ENCODE assay signal across 1 cellular context in the genomic region with DNA sequence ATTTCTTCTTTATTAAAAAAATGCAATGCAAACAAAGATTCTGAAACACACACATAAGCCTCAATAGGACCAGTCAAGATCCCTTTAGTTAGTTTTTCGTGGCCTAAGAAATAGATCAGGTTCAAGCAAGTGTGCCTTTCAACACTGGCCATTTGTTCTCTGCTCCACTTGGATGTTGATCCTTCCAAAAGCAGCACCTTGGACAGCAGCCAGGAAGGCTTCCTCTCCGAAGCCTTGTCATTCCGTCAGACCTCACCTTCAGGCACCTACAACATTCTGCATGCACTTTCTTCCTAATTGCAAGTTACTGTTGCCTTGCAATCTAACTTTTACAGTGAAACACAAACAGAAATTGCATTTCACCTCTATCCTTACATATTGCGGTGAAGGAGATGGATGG.
TF ChIP-seq lines count a peak whose summit lies in the region.

No MANE protein-coding gene starts in this region.

TF ChIP-seq in WTC11, 78 proteins besides CTCF, POLR2A, EP300 and RAD21 (continued from another document and continues in another):
- TF ChIP-seq, protein P1, sequence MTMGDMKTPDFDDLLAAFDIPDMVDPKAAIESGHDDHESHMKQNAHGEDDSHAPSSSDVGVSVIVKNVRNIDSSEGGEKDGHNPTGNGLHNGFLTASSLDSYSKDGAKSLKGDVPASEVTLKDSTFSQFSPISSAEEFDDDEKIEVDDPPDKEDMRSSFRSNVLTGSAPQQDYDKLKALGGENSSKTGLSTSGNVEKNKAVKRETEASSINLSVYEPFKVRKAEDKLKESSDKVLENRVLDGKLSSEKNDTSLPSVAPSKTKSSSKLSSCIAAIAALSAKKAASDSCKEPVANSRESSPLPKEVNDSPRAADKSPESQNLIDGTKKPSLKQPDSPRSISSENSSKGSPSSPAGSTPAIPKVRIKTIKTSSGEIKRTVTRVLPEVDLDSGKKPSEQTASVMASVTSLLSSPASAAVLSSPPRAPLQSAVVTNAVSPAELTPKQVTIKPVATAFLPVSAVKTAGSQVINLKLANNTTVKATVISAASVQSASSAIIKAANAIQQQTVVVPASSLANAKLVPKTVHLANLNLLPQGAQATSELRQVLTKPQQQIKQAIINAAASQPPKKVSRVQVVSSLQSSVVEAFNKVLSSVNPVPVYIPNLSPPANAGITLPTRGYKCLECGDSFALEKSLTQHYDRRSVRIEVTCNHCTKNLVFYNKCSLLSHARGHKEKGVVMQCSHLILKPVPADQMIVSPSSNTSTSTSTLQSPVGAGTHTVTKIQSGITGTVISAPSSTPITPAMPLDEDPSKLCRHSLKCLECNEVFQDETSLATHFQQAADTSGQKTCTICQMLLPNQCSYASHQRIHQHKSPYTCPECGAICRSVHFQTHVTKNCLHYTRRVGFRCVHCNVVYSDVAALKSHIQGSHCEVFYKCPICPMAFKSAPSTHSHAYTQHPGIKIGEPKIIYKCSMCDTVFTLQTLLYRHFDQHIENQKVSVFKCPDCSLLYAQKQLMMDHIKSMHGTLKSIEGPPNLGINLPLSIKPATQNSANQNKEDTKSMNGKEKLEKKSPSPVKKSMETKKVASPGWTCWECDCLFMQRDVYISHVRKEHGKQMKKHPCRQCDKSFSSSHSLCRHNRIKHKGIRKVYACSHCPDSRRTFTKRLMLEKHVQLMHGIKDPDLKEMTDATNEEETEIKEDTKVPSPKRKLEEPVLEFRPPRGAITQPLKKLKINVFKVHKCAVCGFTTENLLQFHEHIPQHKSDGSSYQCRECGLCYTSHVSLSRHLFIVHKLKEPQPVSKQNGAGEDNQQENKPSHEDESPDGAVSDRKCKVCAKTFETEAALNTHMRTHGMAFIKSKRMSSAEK (CRISPR knock-in tag; IDR thresholded peaks at IDR 0.05; ENCODE audit: borderline replicate concordance) = no peak
- TF ChIP-seq NR3C1 (CRISPR knock-in tag; conservative IDR thresholded peaks at IDR 0.05; ENCODE audit: low read depth) (no peak), ESRRA (CRISPR knock-in tag; IDR thresholded peaks at IDR 0.05; ENCODE audit: borderline replicate concordance) (no peak; the same call in 1 of the 2 replicates), CREM (CRISPR knock-in tag; IDR thresholded peaks at IDR 0.05) (no peak), EMX1 (CRISPR knock-in tag; IDR thresholded peaks at IDR 0.05) (no peak), NR1H2 (CRISPR knock-in tag; IDR thresholded peaks at IDR 0.05) (no peak), GTF2I (CRISPR knock-in tag; conservative IDR thresholded peaks at IDR 0.05) (no peak), ZBTB21 (CRISPR knock-in tag; IDR thresholded peaks at IDR 0.05; ENCODE audit: borderline replicate concordance) (0 out of 2 replicates have a peak, but pooled peaks have one; percentile 62), FOXK1 (CRISPR knock-in tag; IDR thresholded peaks at IDR 0.05) (peak; percentile 90), GRHL2 (CRISPR knock-in tag; IDR thresholded peaks at IDR 0.05; ENCODE audit: insufficient replicate concordance, severe bottlenecking) (no peak), PRRX2 (CRISPR knock-in tag; IDR thresholded peaks at IDR 0.05) (no peak), ZNF416 (CRISPR knock-in tag; IDR thresholded peaks at IDR 0.05) (no peak), ZNF121 (CRISPR knock-in tag; IDR thresholded peaks at IDR 0.05) (0 out of 2 replicates have a peak, but pooled peaks have one; percentile 19)
- TF ChIP-seq, protein P2, sequence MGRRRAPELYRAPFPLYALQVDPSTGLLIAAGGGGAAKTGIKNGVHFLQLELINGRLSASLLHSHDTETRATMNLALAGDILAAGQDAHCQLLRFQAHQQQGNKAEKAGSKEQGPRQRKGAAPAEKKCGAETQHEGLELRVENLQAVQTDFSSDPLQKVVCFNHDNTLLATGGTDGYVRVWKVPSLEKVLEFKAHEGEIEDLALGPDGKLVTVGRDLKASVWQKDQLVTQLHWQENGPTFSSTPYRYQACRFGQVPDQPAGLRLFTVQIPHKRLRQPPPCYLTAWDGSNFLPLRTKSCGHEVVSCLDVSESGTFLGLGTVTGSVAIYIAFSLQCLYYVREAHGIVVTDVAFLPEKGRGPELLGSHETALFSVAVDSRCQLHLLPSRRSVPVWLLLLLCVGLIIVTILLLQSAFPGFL (CRISPR knock-in tag; IDR thresholded peaks at IDR 0.05; ENCODE audit: borderline replicate concordance) = peak; percentile 46; the same call in 1 of the 2 replicates
- TF ChIP-seq, protein P3, sequence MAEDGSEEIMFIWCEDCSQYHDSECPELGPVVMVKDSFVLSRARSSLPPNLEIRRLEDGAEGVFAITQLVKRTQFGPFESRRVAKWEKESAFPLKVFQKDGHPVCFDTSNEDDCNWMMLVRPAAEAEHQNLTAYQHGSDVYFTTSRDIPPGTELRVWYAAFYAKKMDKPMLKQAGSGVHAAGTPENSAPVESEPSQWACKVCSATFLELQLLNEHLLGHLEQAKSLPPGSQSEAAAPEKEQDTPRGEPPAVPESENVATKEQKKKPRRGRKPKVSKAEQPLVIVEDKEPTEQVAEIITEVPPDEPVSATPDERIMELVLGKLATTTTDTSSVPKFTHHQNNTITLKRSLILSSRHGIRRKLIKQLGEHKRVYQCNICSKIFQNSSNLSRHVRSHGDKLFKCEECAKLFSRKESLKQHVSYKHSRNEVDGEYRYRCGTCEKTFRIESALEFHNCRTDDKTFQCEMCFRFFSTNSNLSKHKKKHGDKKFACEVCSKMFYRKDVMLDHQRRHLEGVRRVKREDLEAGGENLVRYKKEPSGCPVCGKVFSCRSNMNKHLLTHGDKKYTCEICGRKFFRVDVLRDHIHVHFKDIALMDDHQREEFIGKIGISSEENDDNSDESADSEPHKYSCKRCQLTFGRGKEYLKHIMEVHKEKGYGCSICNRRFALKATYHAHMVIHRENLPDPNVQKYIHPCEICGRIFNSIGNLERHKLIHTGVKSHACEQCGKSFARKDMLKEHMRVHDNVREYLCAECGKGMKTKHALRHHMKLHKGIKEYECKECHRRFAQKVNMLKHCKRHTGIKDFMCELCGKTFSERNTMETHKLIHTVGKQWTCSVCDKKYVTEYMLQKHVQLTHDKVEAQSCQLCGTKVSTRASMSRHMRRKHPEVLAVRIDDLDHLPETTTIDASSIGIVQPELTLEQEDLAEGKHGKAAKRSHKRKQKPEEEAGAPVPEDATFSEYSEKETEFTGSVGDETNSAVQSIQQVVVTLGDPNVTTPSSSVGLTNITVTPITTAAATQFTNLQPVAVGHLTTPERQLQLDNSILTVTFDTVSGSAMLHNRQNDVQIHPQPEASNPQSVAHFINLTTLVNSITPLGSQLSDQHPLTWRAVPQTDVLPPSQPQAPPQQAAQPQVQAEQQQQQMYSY (CRISPR knock-in tag; IDR thresholded peaks at IDR 0.05) = no peak
- TF ChIP-seq, protein P4, sequence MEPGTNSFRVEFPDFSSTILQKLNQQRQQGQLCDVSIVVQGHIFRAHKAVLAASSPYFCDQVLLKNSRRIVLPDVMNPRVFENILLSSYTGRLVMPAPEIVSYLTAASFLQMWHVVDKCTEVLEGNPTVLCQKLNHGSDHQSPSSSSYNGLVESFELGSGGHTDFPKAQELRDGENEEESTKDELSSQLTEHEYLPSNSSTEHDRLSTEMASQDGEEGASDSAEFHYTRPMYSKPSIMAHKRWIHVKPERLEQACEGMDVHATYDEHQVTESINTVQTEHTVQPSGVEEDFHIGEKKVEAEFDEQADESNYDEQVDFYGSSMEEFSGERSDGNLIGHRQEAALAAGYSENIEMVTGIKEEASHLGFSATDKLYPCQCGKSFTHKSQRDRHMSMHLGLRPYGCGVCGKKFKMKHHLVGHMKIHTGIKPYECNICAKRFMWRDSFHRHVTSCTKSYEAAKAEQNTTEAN (CRISPR knock-in tag; IDR thresholded peaks at IDR 0.05) = no peak; the same call in 1 of the 2 replicates
- TF ChIP-seq, protein P5, sequence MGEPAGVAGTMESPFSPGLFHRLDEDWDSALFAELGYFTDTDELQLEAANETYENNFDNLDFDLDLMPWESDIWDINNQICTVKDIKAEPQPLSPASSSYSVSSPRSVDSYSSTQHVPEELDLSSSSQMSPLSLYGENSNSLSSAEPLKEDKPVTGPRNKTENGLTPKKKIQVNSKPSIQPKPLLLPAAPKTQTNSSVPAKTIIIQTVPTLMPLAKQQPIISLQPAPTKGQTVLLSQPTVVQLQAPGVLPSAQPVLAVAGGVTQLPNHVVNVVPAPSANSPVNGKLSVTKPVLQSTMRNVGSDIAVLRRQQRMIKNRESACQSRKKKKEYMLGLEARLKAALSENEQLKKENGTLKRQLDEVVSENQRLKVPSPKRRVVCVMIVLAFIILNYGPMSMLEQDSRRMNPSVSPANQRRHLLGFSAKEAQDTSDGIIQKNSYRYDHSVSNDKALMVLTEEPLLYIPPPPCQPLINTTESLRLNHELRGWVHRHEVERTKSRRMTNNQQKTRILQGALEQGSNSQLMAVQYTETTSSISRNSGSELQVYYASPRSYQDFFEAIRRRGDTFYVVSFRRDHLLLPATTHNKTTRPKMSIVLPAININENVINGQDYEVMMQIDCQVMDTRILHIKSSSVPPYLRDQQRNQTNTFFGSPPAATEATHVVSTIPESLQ (CRISPR knock-in tag; IDR thresholded peaks at IDR 0.05) = no peak
- TF ChIP-seq, protein P6, sequence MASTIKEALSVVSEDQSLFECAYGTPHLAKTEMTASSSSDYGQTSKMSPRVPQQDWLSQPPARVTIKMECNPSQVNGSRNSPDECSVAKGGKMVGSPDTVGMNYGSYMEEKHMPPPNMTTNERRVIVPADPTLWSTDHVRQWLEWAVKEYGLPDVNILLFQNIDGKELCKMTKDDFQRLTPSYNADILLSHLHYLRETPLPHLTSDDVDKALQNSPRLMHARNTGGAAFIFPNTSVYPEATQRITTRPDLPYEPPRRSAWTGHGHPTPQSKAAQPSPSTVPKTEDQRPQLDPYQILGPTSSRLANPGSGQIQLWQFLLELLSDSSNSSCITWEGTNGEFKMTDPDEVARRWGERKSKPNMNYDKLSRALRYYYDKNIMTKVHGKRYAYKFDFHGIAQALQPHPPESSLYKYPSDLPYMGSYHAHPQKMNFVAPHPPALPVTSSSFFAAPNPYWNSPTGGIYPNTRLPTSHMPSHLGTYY (CRISPR knock-in tag; IDR thresholded peaks at IDR 0.05) = no peak
- TF ChIP-seq, protein P7, sequence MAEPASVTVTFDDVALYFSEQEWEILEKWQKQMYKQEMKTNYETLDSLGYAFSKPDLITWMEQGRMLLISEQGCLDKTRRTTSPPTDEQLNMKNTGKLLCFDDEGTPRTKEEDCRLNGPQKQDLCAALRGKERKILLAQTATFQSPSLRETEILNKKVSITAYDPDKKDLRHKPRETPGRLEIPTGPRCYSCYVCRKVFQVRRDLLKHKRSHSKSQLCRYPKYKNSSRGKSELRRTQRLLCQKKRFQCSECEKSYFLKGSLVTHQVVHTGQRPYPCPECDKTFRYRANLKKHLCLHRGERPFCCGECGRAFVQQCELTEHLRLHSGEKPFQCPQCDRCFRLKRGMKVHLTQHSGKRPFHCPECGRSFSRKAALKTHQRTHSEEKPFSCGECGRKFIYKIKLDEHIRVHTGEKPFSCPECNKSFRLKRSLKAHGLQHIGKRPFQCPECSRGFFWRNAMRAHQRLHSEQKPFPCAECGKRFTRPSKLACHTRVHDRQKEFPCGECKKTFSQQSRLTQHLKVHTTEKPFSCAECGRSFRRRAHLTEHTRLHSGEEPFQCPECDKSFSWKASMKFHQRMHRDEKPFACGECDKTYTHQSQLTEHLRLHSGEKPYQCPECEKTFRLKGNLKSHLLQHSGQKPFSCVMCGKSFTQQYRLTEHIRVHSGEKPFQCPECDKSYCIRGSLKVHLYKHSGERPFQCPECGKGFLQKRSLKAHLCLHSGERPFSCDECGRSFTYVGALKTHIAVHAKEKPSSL (CRISPR knock-in tag; conservative IDR thresholded peaks at IDR 0.05) = no peak
- TF ChIP-seq, protein P8, sequence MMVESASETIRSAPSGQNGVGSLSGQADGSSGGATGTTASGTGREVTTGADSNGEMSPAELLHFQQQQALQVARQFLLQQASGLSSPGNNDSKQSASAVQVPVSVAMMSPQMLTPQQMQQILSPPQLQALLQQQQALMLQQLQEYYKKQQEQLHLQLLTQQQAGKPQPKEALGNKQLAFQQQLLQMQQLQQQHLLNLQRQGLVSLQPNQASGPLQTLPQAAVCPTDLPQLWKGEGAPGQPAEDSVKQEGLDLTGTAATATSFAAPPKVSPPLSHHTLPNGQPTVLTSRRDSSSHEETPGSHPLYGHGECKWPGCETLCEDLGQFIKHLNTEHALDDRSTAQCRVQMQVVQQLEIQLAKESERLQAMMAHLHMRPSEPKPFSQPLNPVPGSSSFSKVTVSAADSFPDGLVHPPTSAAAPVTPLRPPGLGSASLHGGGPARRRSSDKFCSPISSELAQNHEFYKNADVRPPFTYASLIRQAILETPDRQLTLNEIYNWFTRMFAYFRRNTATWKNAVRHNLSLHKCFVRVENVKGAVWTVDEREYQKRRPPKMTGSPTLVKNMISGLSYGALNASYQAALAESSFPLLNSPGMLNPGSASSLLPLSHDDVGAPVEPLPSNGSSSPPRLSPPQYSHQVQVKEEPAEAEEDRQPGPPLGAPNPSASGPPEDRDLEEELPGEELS (CRISPR knock-in tag; IDR thresholded peaks at IDR 0.05) = peak; percentile 80
- TF ChIP-seq, protein P9, sequence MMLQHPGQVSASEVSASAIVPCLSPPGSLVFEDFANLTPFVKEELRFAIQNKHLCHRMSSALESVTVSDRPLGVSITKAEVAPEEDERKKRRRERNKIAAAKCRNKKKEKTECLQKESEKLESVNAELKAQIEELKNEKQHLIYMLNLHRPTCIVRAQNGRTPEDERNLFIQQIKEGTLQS (CRISPR knock-in tag; conservative IDR thresholded peaks at IDR 0.05) = no peak
- TF ChIP-seq, protein P10, sequence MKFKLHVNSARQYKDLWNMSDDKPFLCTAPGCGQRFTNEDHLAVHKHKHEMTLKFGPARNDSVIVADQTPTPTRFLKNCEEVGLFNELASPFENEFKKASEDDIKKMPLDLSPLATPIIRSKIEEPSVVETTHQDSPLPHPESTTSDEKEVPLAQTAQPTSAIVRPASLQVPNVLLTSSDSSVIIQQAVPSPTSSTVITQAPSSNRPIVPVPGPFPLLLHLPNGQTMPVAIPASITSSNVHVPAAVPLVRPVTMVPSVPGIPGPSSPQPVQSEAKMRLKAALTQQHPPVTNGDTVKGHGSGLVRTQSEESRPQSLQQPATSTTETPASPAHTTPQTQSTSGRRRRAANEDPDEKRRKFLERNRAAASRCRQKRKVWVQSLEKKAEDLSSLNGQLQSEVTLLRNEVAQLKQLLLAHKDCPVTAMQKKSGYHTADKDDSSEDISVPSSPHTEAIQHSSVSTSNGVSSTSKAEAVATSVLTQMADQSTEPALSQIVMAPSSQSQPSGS (CRISPR knock-in tag; IDR thresholded peaks at IDR 0.05; ENCODE audit: borderline replicate concordance, low read depth) = no peak
- TF ChIP-seq, protein P11, sequence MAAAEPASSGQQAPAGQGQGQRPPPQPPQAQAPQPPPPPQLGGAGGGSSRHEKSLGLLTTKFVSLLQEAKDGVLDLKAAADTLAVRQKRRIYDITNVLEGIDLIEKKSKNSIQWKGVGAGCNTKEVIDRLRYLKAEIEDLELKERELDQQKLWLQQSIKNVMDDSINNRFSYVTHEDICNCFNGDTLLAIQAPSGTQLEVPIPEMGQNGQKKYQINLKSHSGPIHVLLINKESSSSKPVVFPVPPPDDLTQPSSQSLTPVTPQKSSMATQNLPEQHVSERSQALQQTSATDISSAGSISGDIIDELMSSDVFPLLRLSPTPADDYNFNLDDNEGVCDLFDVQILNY (CRISPR knock-in tag; IDR thresholded peaks at IDR 0.05) = no peak
- TF ChIP-seq, protein P12, sequence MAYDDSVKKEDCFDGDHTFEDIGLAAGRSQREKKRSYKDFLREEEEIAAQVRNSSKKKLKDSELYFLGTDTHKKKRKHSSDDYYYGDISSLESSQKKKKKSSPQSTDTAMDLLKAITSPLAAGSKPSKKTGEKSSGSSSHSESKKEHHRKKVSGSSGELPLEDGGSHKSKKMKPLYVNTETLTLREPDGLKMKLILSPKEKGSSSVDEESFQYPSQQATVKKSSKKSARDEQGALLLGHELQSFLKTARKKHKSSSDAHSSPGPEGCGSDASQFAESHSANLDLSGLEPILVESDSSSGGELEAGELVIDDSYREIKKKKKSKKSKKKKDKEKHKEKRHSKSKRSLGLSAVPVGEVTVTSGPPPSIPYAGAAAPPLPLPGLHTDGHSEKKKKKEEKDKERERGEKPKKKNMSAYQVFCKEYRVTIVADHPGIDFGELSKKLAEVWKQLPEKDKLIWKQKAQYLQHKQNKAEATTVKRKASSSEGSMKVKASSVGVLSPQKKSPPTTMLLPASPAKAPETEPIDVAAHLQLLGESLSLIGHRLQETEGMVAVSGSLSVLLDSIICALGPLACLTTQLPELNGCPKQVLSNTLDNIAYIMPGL (CRISPR knock-in tag; IDR thresholded peaks at IDR 0.05) = no peak
